9 cellular contexts compared by ENCODE assay signal in genomic region chr1:158002630-158003408, GRCh38. TPM values are rescaled to one million over a fixed set of nuclear protein-coding genes. Genes with fewer than 3 reads are reported as not detected.
A peak's percentile ranks its signal among the peaks of the same experiment; 100 is the strongest.
DNase-seq lines count a peak whose midpoint lies in the region; ATAC-seq and TF ChIP-seq lines count a peak whose summit lies in the region.
"Had no signal": no experiment of that assay in that cellular context is flagged by ENCODE, and none has a peak within 500 bp of the region (broad histone marks: within the 10 kb centered on the region; RNA-seq: fewer than 3 reads in every experiment).

No MANE protein-coding gene starts in this region.

- no peak overlapping the region for H3K9ac ChIP-seq in endodermal cell (ENCODE audit: extremely low read depth, low read length, poor library complexity, severe bottlenecking)

- H3K27ac ChIP-seq in Panc1 (ENCODE audit: low read length) (peak overlapping the region; percentile 100), endodermal cell (ENCODE audit: low read depth, low read length) (peak overlapping the region; percentile 91), muscle layer of duodenum (ENCODE audit: low read length) (peak overlapping the region; percentile 29), aorta (ENCODE audit: low read depth in 1 of 2, low read length in 2 of 2) (peak overlapping the region; percentile 62 to 72)

- H3K36me3 Mint-ChIP-seq in endodermal cell (ENCODE audit: low read depth): no peaks in the 10 kb centered on the region
- H3K36me3 Mint-ChIP-seq in activated CD8-positive, alpha-beta memory T cell treated with anti-CD3 and anti-CD28 coated beads, Interleukin-2, amount 10 ng/mL, durations not matched to agents 7 days and 5 days: no peaks in the 10 kb centered on the region

- H3K9me3 ChIP-seq in Panc1 (ENCODE audit: control insufficient read depth, insufficient read depth, low read depth, low read length) (no peaks in the 10 kb centered on the region), endodermal cell (ENCODE audit: control insufficient read depth, low read length) (no peaks in the 10 kb centered on the region), muscle layer of duodenum (ENCODE audit: control insufficient read depth in 1 of 2, low read length in 2 of 2) (no peaks in the 10 kb centered on the region), aorta (ENCODE audit: control insufficient read depth, low read length) (no peaks in the 10 kb centered on the region)

- H3K27me3 Mint-ChIP-seq in endodermal cell (ENCODE audit: insufficient read depth): no peaks in the 10 kb centered on the region
- peaks cover 14% of the 10 kb centered on the region for H3K27me3 Mint-ChIP-seq in activated CD8-positive, alpha-beta memory T cell treated with anti-CD3 and anti-CD28 coated beads, Interleukin-2, amount 10 ng/mL, durations not matched to agents 7 days and 5 days

- TF ChIP-seq CTCF in Panc1 (IDR thresholded peaks at IDR 0.05): no peak
- no peak for TF ChIP-seq CTCF in endodermal cell (conservative IDR thresholded peaks at IDR 0.05)

- H3K4me1 Mint-ChIP-seq in endodermal cell: peaks cover 42% of the 10 kb centered on the region
- H3K4me1 Mint-ChIP-seq in activated CD8-positive, alpha-beta memory T cell treated with anti-CD3 and anti-CD28 coated beads, Interleukin-2, amount 10 ng/mL, durations not matched to agents 7 days and 5 days: no peaks in the 10 kb centered on the region
- H3K4me1 Mint-ChIP-seq: activated B cell treated with CpG ODN at 0.5 μM for 24 hours had no signal

- no peaks in the 10 kb centered on the region for H3K9me3 Mint-ChIP-seq in endodermal cell
- no peaks in the 10 kb centered on the region for H3K9me3 Mint-ChIP-seq in activated CD8-positive, alpha-beta memory T cell treated with anti-CD3 and anti-CD28 coated beads, Interleukin-2, amount 10 ng/mL, durations not matched to agents 7 days and 5 days (ENCODE audit: low read depth)
- H3K9me3 Mint-ChIP-seq: activated B cell treated with CpG ODN at 0.5 μM for 24 hours had no signal

- H3K4me3 ChIP-seq in Panc1 (ENCODE audit: low read depth in 2 of 2, low read length in 2 of 2) (peak overlapping the region in 1 of 2 experiments; percentile 32; a peak in 2 of 4 replicates), endodermal cell (ENCODE audit: low read length) (no peak overlapping the region), muscle layer of duodenum (ENCODE audit: low read depth in 1 of 2, low read length in 2 of 2) (no peak overlapping the region), aorta (ENCODE audit: low read length in 2 of 2) (no peak overlapping the region)

- H3K4me1 ChIP-seq in Panc1 (ENCODE audit: control insufficient read depth, insufficient read depth, low read length) (peaks cover 100% of the 10 kb centered on the region), endodermal cell (ENCODE audit: control insufficient read depth, insufficient read depth, low read length) (peaks cover 23% of the 10 kb centered on the region), muscle layer of duodenum (ENCODE audit: control insufficient read depth in 1 of 2, insufficient read depth in 2 of 2, low read length in 2 of 2) (peaks cover 26 to 60% of the 10 kb centered on the region in 2 donors), aorta (ENCODE audit: control insufficient read depth in 1 of 2, insufficient read depth in 2 of 2, low read length in 2 of 2) (peaks cover 1 to 12% of the 10 kb centered on the region in 2 donors)

- no peaks in the 10 kb centered on the region for H3K27me3 ChIP-seq in Panc1 (ENCODE audit: control insufficient read depth, insufficient read depth, low read length)
- H3K27me3 ChIP-seq in endodermal cell (ENCODE audit: control insufficient read depth, insufficient read depth, low read length, poor library complexity, severe bottlenecking): no peaks in the 10 kb centered on the region
- H3K27me3 ChIP-seq in muscle layer of duodenum (ENCODE audit: low read depth, low read length): no peaks in the 10 kb centered on the region
- no peaks in the 10 kb centered on the region for H3K27me3 ChIP-seq in aorta (ENCODE audit: control insufficient read depth in 1 of 2, insufficient read depth in 2 of 2, low read length in 1 of 2)

- intact Hi-C loops in Panc1 (cut with micrococcal nuclease; ENCODE audit: unreplicated experiment) (no loop called here), aorta (cut with DNase I) (no loop called here)

- CTCF ChIA-PET in Panc1 (lab: Charles Lee): interaction anchor here (1.1 kb wide), 1 partner anchor 10 kb away, joined by 9 read pairs; no protein-coding TSS in a partner anchor
- CTCF ChIA-PET in activated CD8-positive, alpha-beta memory T cell treated with anti-CD3 and anti-CD28 coated beads, Interleukin-2, amount 10 ng/mL, durations not matched to agents 7 days and 5 days (lab: Charles Lee): interaction anchor here (1.1 kb wide), 1 partner anchor 11 kb away, joined by 7 read pairs; no protein-coding TSS in a partner anchor

- POLR2A ChIA-PET in Panc1 (lab: Charles Lee): interaction anchor here (1.1 kb wide), 1 partner anchor 16 kb away, joined by 3 read pairs; no protein-coding TSS in a partner anchor

- in situ Hi-C loops in Panc1 (cut with HindIII; ENCODE audit: low pct_unique_long_range_greater_than_20kb, low sequenced_read_pairs): no loop called here

- peak overlapping the region; percentile 62 for H3K27ac Mint-ChIP-seq in endodermal cell
- no peak overlapping the region for H3K27ac Mint-ChIP-seq in activated CD8-positive, alpha-beta memory T cell treated with anti-CD3 and anti-CD28 coated beads, Interleukin-2, amount 10 ng/mL, durations not matched to agents 7 days and 5 days
- H3K27ac Mint-ChIP-seq: activated B cell treated with CpG ODN at 0.5 μM for 24 hours had no signal

- DNase-seq in Panc1 (ENCODE audit: low read depth, low spot score) (no peak), endodermal cell (no peak), aorta (no peak), D341Med (ENCODE audit: low spot score) (no peak), GF-D8 (lab: John Stamatoyannopoulos, UW) (no peak)
- no peak for DNase-seq in activated CD8-positive, alpha-beta memory T cell treated with anti-CD3 and anti-CD28 coated beads, Interleukin-2, amount 10 ng/mL, durations not matched to agents 7 days and 5 days
- DNase-seq: activated B cell treated with CpG ODN at 0.5 μM for 24 hours, NCI-H526 had no signal

- H3K36me3 ChIP-seq in Panc1 (ENCODE audit: control insufficient read depth, insufficient read depth, low read length) (peaks cover 4% of the 10 kb centered on the region; the same call in 1 of the 2 replicates), endodermal cell (ENCODE audit: control insufficient read depth, insufficient read depth, low read length) (no peaks in the 10 kb centered on the region), muscle layer of duodenum (ENCODE audit: control insufficient read depth in 1 of 2, insufficient read depth in 2 of 2, low read length in 2 of 2) (no peaks in the 10 kb centered on the region), aorta (ENCODE audit: control insufficient read depth in 1 of 2, insufficient read depth in 2 of 2, low read length in 1 of 2) (no peaks in the 10 kb centered on the region)

- 61 to 79% methylated on average over 13 to 14 of the region's 14 CpGs for WGBS in endodermal cell (ENCODE audit: insufficient coverage in 1 of 2, insufficient read length in 1 of 2), 2 experiments
- 7 to 10% methylated on average over 14 of the region's 14 CpGs for WGBS in aorta, 2 donors

- ATAC-seq in Panc1: peak; percentile 79
- no peak for ATAC-seq in aorta (ENCODE audit: low FRiP score)
- ATAC-seq in activated CD8-positive, alpha-beta memory T cell treated with anti-CD3 and anti-CD28 coated beads, Interleukin-2, amount 10 ng/mL, durations not matched to agents 7 days and 5 days: no peak

- H3K4me3 Mint-ChIP-seq in endodermal cell: no peak overlapping the region
- H3K4me3 Mint-ChIP-seq in activated CD8-positive, alpha-beta memory T cell treated with anti-CD3 and anti-CD28 coated beads, Interleukin-2, amount 10 ng/mL, durations not matched to agents 7 days and 5 days: no peak overlapping the region
- H3K4me3 Mint-ChIP-seq: activated B cell treated with CpG ODN at 0.5 μM for 24 hours had no signal

- BruUV-seq in Panc1 (replicated peaks; lab: Mats Ljungman, UMichigan): no TSS peak

RNA-seq across cellular contexts. Expression of gene KIRREL1, which starts 9.4 kb away (rescaled TPM):
- total RNA-seq in Panc1 (2021; ENCODE audit: unreplicated experiment) (145 TPM), endodermal cell (10 to 100 TPM; 22.8 to 26.5 TPM), aorta (100 to 1,000 TPM in 1 of 2 donors, 10 to 100 TPM in 1; 96.7 to 102 TPM)
- 95.3 TPM for polyA plus RNA-seq in Panc1 (2012; ENCODE audit: insufficient read length)
- 44.2 TPM for polyA plus RNA-seq in endodermal cell (2013, experiment 1 of 2)
- 47.7 TPM for polyA plus RNA-seq in endodermal cell (2013, experiment 2 of 2)
- polyA plus RNA-seq in aorta: 10 to 100 TPM; 15.3 to 41.5 TPM
- not detected for total RNA-seq in activated CD8-positive, alpha-beta memory T cell treated with anti-CD3 and anti-CD28 coated beads, Interleukin-2, amount 10 ng/mL, durations not matched to agents 7 days and 5 days
- total RNA-seq: activated B cell treated with CpG ODN at 0.5 μM for 24 hours had no signal

Comparison
In these comparisons a context has a peak if more than half of its experiments do, and no peak if none do; other contexts are left out.
1. H3K27ac ChIP-seq: peak in every context shown above with its lines; median percentile 100 in Panc1; 91 in endodermal cell; 67 in aorta; 29 in muscle layer of duodenum.
2. RNA of gene KIRREL1, which starts 9.4 kb away (total RNA-seq): 145 TPM in Panc1 (single experiment), 96.7 to 102 TPM in aorta and 22.8 to 26.5 TPM in endodermal cell; not detected in activated CD8-positive, alpha-beta memory T cell treated with anti-CD3 and anti-CD28 coated beads, Interleukin-2, amount 10 ng/mL, durations not matched to agents 7 days and 5 days; every median in the first group is over 10 times any median in the second.